In genomic region chr1:198259336-198260109, GRCh38 we compare ENCODE assay signal across 21 cellular contexts.
DNase-seq lines count a peak whose midpoint lies in the region; ATAC-seq and TF ChIP-seq lines count a peak whose summit lies in the region.
"Had no signal": no experiment of that assay in that cellular context is flagged by ENCODE, and none has a peak within 500 bp of the region (broad histone marks: within the 10 kb centered on the region; RNA-seq: fewer than 3 reads in every experiment).

No MANE protein-coding gene starts in this region.

- H3K36me3 ChIP-seq in fibroblast of lung (ENCODE audit: control insufficient read depth, insufficient read depth, low read length) = no peaks in the 10 kb centered on the region

- peak overlapping the region; percentile 3 for H3K27ac ChIP-seq in fibroblast of lung (ENCODE audit: insufficient read depth, low read length)
- H3K27ac ChIP-seq: gastroesophageal sphincter, KMS-11 had no signal

- H3K9me3 ChIP-seq in fibroblast of lung (ENCODE audit: control insufficient read depth, insufficient read depth, low read depth, low read length) = no peaks in the 10 kb centered on the region
- H3K9me3 ChIP-seq: gastroesophageal sphincter, mucosa of descending colon had no signal

- peak overlapping the region; percentile 55 for H3K4me2 ChIP-seq in fibroblast of lung (ENCODE audit: extremely low read depth, insufficient read depth, low read length)
- H3K4me2 ChIP-seq: KMS-11 had no signal

- H3K4me3 Mint-ChIP-seq in natural killer cell treated with Interleukin-12 subunit alpha and Interleukin-12 subunit beta and Interleukin-15 and Interleukin-18, amount 100 ng/mL, for 72 hours = peak overlapping the region; percentile 65
- no peak overlapping the region for H3K4me3 Mint-ChIP-seq in natural killer cell
- H3K4me3 Mint-ChIP-seq in stimulated activated naive B cell treated with anti-CD40 and anti-IgM and Interleukin-4, amounts not matched to agents 10 μg/mL and 1 μg/mL and 100 μg/mL, for 72 hours = peak overlapping the region in 1 of 2 donors; percentile 28

- peaks cover 4% of the 10 kb centered on the region for H3K36me3 Mint-ChIP-seq in natural killer cell treated with Interleukin-12 subunit alpha and Interleukin-12 subunit beta and Interleukin-15 and Interleukin-18, amount 100 ng/mL, for 72 hours
- no peaks in the 10 kb centered on the region for H3K36me3 Mint-ChIP-seq in natural killer cell
- H3K36me3 Mint-ChIP-seq in stimulated activated naive B cell treated with anti-CD40 and anti-IgM and Interleukin-4, amounts not matched to agents 10 μg/mL and 1 μg/mL and 100 μg/mL, for 72 hours = peaks cover 5 to 11% of the 10 kb centered on the region in 2 donors

- peaks cover 6% of the 10 kb centered on the region for H3K4me1 ChIP-seq in fibroblast of lung (ENCODE audit: control insufficient read depth, extremely low read depth, insufficient read depth, low read length)

- no peak for ATAC-seq in natural killer cell treated with Interleukin-12 subunit alpha and Interleukin-12 subunit beta and Interleukin-15 and Interleukin-18, amount 100 ng/mL, for 72 hours
- no peak for ATAC-seq in natural killer cell
- ATAC-seq in SK-N-SH treated with all-trans-retinoic acid at 6 μM for 48 hours = peak; percentile 12; the same call in 2 of the 3 replicates
- ATAC-seq in stimulated activated naive B cell treated with anti-CD40 and anti-IgM and Interleukin-4, amounts not matched to agents 10 μg/mL and 1 μg/mL and 100 μg/mL, for 72 hours (replicated peaks) = no peak
- ATAC-seq in GM21526 (IDR thresholded peaks at IDR 0.05; ENCODE audit: low FRiP score, unreplicated experiment) = no peak
- ATAC-seq in GM18498 (IDR thresholded peaks at IDR 0.05; ENCODE audit: unreplicated experiment) = no peak
- ATAC-seq: gastroesophageal sphincter, left lobe of liver, mucosa of descending colon, sciatic nerve had no signal

- no peak overlapping the region for H3K9ac ChIP-seq in fibroblast of lung (ENCODE audit: insufficient read depth, low read length)
- H3K9ac ChIP-seq: KMS-11 had no signal

- peaks cover 16% of the 10 kb centered on the region for H3K79me2 ChIP-seq in fibroblast of lung (ENCODE audit: control insufficient read depth, insufficient read depth, low read length)

- H3K4me1 Mint-ChIP-seq in natural killer cell treated with Interleukin-12 subunit alpha and Interleukin-12 subunit beta and Interleukin-15 and Interleukin-18, amount 100 ng/mL, for 72 hours (ENCODE audit: low read depth in 2 of 2) = peaks cover 25 to 48% of the 10 kb centered on the region in 2 donors
- peaks cover 26 to 38% of the 10 kb centered on the region in 2 donors for H3K4me1 Mint-ChIP-seq in natural killer cell
- H3K4me1 Mint-ChIP-seq in stimulated activated naive B cell treated with anti-CD40 and anti-IgM and Interleukin-4, amounts not matched to agents 10 μg/mL and 1 μg/mL and 100 μg/mL, for 72 hours = peaks cover 20 to 48% of the 10 kb centered on the region in 2 donors

- no peaks in the 10 kb centered on the region for H4K20me1 ChIP-seq in fibroblast of lung (ENCODE audit: control insufficient read depth, extremely low read depth, insufficient read depth, low read length)

- H3K27me3 Mint-ChIP-seq in natural killer cell treated with Interleukin-12 subunit alpha and Interleukin-12 subunit beta and Interleukin-15 and Interleukin-18, amount 100 ng/mL, for 72 hours = no peaks in the 10 kb centered on the region
- no peaks in the 10 kb centered on the region for H3K27me3 Mint-ChIP-seq in natural killer cell (ENCODE audit: low read depth in 2 of 2)
- no peaks in the 10 kb centered on the region for H3K27me3 Mint-ChIP-seq in stimulated activated naive B cell treated with anti-CD40 and anti-IgM and Interleukin-4, amounts not matched to agents 10 μg/mL and 1 μg/mL and 100 μg/mL, for 72 hours

- no peak for TF ChIP-seq CTCF in natural killer cell (IDR thresholded peaks at IDR 0.05)
- TF ChIP-seq CTCF in fibroblast of lung (conservative IDR thresholded peaks at IDR 0.05 in 1 of 2, IDR thresholded peaks at IDR 0.05 in 1 of 2; ENCODE audit: low read depth in 1 of 2, low read length in 2 of 2) = no peak

- intact Hi-C loops in natural killer cell (cut with micrococcal nuclease) = no loop called here

- no peak for DNase-seq in natural killer cell treated with Interleukin-12 subunit alpha and Interleukin-12 subunit beta and Interleukin-15 and Interleukin-18, amount 100 ng/mL, for 72 hours (ENCODE audit: low spot score)
- no peak for DNase-seq in natural killer cell
- DNase-seq in fibroblast of lung (ENCODE audit: low read depth in 2 of 2) = peak in 1 of 2 donors; percentile 36
- DNase-seq in stimulated activated naive B cell treated with anti-CD40 and anti-IgM and Interleukin-4, amounts not matched to agents 10 μg/mL and 1 μg/mL and 100 μg/mL, for 72 hours = no peak
- no peak for DNase-seq in amygdala (lab: John Stamatoyannopoulos, UW)
- DNase-seq: activated CD4-positive, alpha-beta T cell treated with anti-CD3 and anti-CD28 coated beads for 48 hours; cortex of kidney; GOT3; mucosa of descending colon; NCI-H1092; NCI-H526; nucleus accumbens; SIG-M5; stimulated activated CD4-positive, alpha-beta T cell treated with anti-CD3 and anti-CD28 coated beads, Interleukin-2, amount 100 ng/mL, for 48 hours had no signal

- H3K27me3 ChIP-seq in fibroblast of lung (ENCODE audit: control insufficient read depth, insufficient read depth, low read length) = no peaks in the 10 kb centered on the region
- H3K27me3 ChIP-seq: gastroesophageal sphincter had no signal

- H2AFZ ChIP-seq in fibroblast of lung (ENCODE audit: low read length) = no peak overlapping the region

- no peaks in the 10 kb centered on the region for H3K9me3 Mint-ChIP-seq in natural killer cell treated with Interleukin-12 subunit alpha and Interleukin-12 subunit beta and Interleukin-15 and Interleukin-18, amount 100 ng/mL, for 72 hours
- H3K9me3 Mint-ChIP-seq in natural killer cell = no peaks in the 10 kb centered on the region
- peaks cover 2 to 4% of the 10 kb centered on the region in 2 donors for H3K9me3 Mint-ChIP-seq in stimulated activated naive B cell treated with anti-CD40 and anti-IgM and Interleukin-4, amounts not matched to agents 10 μg/mL and 1 μg/mL and 100 μg/mL, for 72 hours

- H3K27ac Mint-ChIP-seq in natural killer cell treated with Interleukin-12 subunit alpha and Interleukin-12 subunit beta and Interleukin-15 and Interleukin-18, amount 100 ng/mL, for 72 hours = peak overlapping the region; percentile 83 to 85
- H3K27ac Mint-ChIP-seq in natural killer cell = no peak overlapping the region
- H3K27ac Mint-ChIP-seq in stimulated activated naive B cell treated with anti-CD40 and anti-IgM and Interleukin-4, amounts not matched to agents 10 μg/mL and 1 μg/mL and 100 μg/mL, for 72 hours = peak overlapping the region; percentile 81

- peak overlapping the region in 1 of 4 experiments; percentile 2 for H3K4me3 ChIP-seq in fibroblast of lung (replicated peaks in 1 of 4; ENCODE audit: control extremely low read depth in 1 of 4, insufficient read depth in 1 of 4, low read depth in 3 of 4, low read length in 4 of 4)
- H3K4me3 ChIP-seq: gastroesophageal sphincter, mucosa of descending colon had no signal

TF ChIP-seq in SK-N-SH treated with all-trans-retinoic acid at 6 μM for 48 hours, 23 proteins besides CTCF, POLR2A, EP300 and RAD21 (continues in another document):
- no peak for TF ChIP-seq ZNF565 (CRISPR knock-in tag; conservative IDR thresholded peaks at IDR 0.05; ENCODE audit: low read depth)
- no peak for TF ChIP-seq ZFP3 (CRISPR knock-in tag; IDR thresholded peaks at IDR 0.05)
- no peak for TF ChIP-seq CSDC2 (CRISPR knock-in tag; IDR thresholded peaks at IDR 0.05)
- TF ChIP-seq CREB5 (CRISPR knock-in tag; IDR thresholded peaks at IDR 0.05; ENCODE audit: low read depth) = no peak
- TF ChIP-seq POU6F1 (CRISPR knock-in tag; IDR thresholded peaks at IDR 0.05; ENCODE audit: borderline replicate concordance, low read depth) = no peak; the same call in 1 of the 2 replicates
- TF ChIP-seq OSR1 (CRISPR knock-in tag; IDR thresholded peaks at IDR 0.05) = no peak

Comparison
In these comparisons a context has a peak if more than half of its experiments do, and no peak if none do; other contexts are left out.
1. H3K27ac Mint-ChIP-seq: peak in natural killer cell treated with Interleukin-12 subunit alpha and Interleukin-12 subunit beta and Interleukin-15 and Interleukin-18, amount 100 ng/mL, for 72 hours (2 of 2) and stimulated activated naive B cell treated with anti-CD40 and anti-IgM and Interleukin-4, amounts not matched to agents 10 μg/mL and 1 μg/mL and 100 μg/mL, for 72 hours (single experiment); none in natural killer cell (0 of 2).